ENCODE assay signal across 13 cellular contexts in genomic region chr12:85531345-85531744, GRCh38.
DNase-seq lines count a peak whose midpoint lies in the region; ATAC-seq and TF ChIP-seq lines count a peak whose summit lies in the region.
"Had no signal": no experiment of that assay in that cellular context is flagged by ENCODE, and none has a peak within 500 bp of the region (broad histone marks: within the 10 kb centered on the region; RNA-seq: fewer than 3 reads in every experiment).

No MANE protein-coding gene starts in this region.

- TF ChIP-seq CTCF in GM20000 (IDR thresholded peaks at IDR 0.05; ENCODE audit: extremely low read depth, missing control alignments): no peak

- DNase-seq in GM20000 (ENCODE audit: low spot score): peak; percentile 39
- no peak for DNase-seq in anterior cingulate cortex (lab: John Stamatoyannopoulos, UW)
- DNase-seq in activated CD4-positive, CD25-positive, alpha-beta regulatory T cell treated with anti-CD3 and anti-CD28 coated beads, Interleukin-2, amount 50 U/mL, for 72 hours: no peak
- DNase-seq in NCI-H510A treated with DMSO at 0.1 percent for 48 hours (lab: John Stamatoyannopoulos, UW): no peak
- no peak for DNase-seq in NK-92 (lab: John Stamatoyannopoulos, UW; ENCODE audit: unreplicated experiment)
- DNase-seq: activated T-cell treated with anti-CD3 and anti-CD28 coated beads, Interleukin-2, amount 50 U/mL, for 4 hours; KG1; NCI-H2171 treated with DMSO at 0.1 percent for 48 hours; psoas muscle; substantia nigra had no signal

- ATAC-seq in GM18508 (IDR thresholded peaks at IDR 0.05; ENCODE audit: insufficient read depth, unreplicated experiment): peak; percentile 97
- ATAC-seq in HG02885 (IDR thresholded peaks at IDR 0.05; ENCODE audit: poor library complexity, unreplicated experiment): peak; percentile 78
- peak; percentile 89 for ATAC-seq in HG03520 (IDR thresholded peaks at IDR 0.05; ENCODE audit: unreplicated experiment)
- ATAC-seq: activated T-cell treated with anti-CD3 and anti-CD28 coated beads, Interleukin-2, amount 50 U/mL, for 4 hours; psoas muscle had no signal
